11 cellular contexts compared by ENCODE assay signal in the genomic region with DNA sequence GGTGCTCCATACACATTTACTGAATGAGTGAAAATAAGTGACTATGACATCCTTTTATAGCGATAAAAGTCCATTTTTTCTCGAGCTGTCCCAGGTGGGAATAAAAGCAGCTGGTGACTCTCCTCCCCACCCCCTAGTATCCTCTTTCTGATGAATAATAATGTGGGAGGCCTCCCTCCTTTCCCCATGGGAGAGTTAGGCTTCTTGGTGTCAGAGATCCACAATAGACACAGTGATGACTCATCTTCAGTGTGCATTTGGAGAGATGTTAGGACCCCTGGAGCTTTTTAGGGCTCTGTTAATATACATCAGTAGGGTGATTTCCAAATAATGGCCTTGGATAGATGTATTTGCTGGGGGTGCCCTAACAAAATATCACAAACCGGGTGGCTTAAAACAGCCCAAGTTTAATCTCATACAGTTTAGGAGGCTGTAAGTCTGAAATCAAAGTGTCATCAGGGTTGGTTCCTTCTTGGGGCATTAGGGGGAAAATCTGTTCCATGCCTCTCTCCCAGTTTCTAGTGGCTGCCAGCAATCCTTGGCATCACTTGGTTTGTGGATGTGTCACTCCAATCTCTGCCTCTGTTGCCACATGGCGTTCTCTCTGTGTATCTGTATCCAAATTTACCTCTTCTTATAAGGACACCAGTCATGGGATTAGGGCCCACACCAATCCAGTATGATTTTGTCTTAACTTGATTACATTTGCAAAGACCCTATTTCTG. TPM values are rescaled to one million over a fixed set of nuclear protein-coding genes. Genes with fewer than 3 reads are reported as not detected.
DNase-seq lines count a peak whose midpoint lies in the region; ATAC-seq and TF ChIP-seq lines count a peak whose summit lies in the region.
"Had no signal": no experiment of that assay in that cellular context is flagged by ENCODE, and none has a peak within 500 bp of the region (broad histone marks: within the 10 kb centered on the region; RNA-seq: fewer than 3 reads in every experiment).

No MANE protein-coding gene starts in this region.

- no peaks in the 10 kb centered on the region for H3K27me3 Mint-ChIP-seq in MCF 10A (ENCODE audit: insufficient read depth, unreplicated experiment)

- peak overlapping the region; percentile 29 for H3K27ac Mint-ChIP-seq in MCF 10A (ENCODE audit: low read depth, unreplicated experiment)
- H3K27ac Mint-ChIP-seq: activated CD4-positive, alpha-beta T cell treated with anti-CD3 and anti-CD28 coated beads, Interleukin-2, amount 10 ng/mL, durations not matched to agents 7 days and 5 days had no signal

- H3K27me3 ChIP-seq in breast epithelium (no peaks in the 10 kb centered on the region), smooth muscle cell (ENCODE audit: low read depth) (no peaks in the 10 kb centered on the region)

- no peaks in the 10 kb centered on the region for H4K20me1 ChIP-seq in smooth muscle cell (ENCODE audit: low read depth)

- no peak for ATAC-seq in GM19463 (IDR thresholded peaks at IDR 0.05; ENCODE audit: unreplicated experiment)

- H3K4me3 ChIP-seq in breast epithelium (no peak overlapping the region), smooth muscle cell (no peak overlapping the region)

- H3K4me1 Mint-ChIP-seq in MCF 10A (ENCODE audit: insufficient read depth, unreplicated experiment) = peaks cover 21% of the 10 kb centered on the region

- H3K9me3 Mint-ChIP-seq in MCF 10A (ENCODE audit: unreplicated experiment) = no peaks in the 10 kb centered on the region
- H3K9me3 Mint-ChIP-seq: activated CD4-positive, alpha-beta T cell treated with anti-CD3 and anti-CD28 coated beads, Interleukin-2, amount 10 ng/mL, durations not matched to agents 7 days and 5 days had no signal

- H2AFZ ChIP-seq in smooth muscle cell (ENCODE audit: low read depth) = no peak overlapping the region

- H3F3A ChIP-seq in smooth muscle cell (ENCODE audit: low read depth) = peaks cover 35% of the 10 kb centered on the region

- intact Hi-C loops in MCF 10A (cut with micrococcal nuclease) = no loop called here
- intact Hi-C loops in breast epithelium (cut with DNase I; ENCODE audit: low total_unique reads) = no loop called here

- no peaks in the 10 kb centered on the region for H3K79me2 ChIP-seq in smooth muscle cell (ENCODE audit: low read depth)

- H3K27ac ChIP-seq in breast epithelium (peak overlapping the region in 1 of 2 donors; percentile 72), smooth muscle cell (ENCODE audit: low read depth) (peak overlapping the region; percentile 77)

- no peak overlapping the region for H3K9ac ChIP-seq in smooth muscle cell (ENCODE audit: low read depth)

- POLR2A ChIA-PET in MCF 10A (lab: Yijun Ruan, JAX) = no interaction called here

- peaks cover 6% of the 10 kb centered on the region for H3K36me3 Mint-ChIP-seq in MCF 10A (ENCODE audit: insufficient read depth, unreplicated experiment)

- CTCF ChIA-PET in MCF 10A (lab: Yijun Ruan, JAX) = interaction anchor here (4.1 kb wide), 1 partner anchor 36 kb away, joined by 16 read pairs; no protein-coding TSS in a partner anchor

- no peak for TF ChIP-seq POLR2A in breast epithelium (IDR thresholded peaks at IDR 0.05)

- TF ChIP-seq CTCF in MCF 10A (IDR thresholded peaks at IDR 0.05; ENCODE audit: unreplicated experiment) (no peak), breast epithelium (IDR thresholded peaks at IDR 0.05) (no peak), smooth muscle cell (IDR thresholded peaks at IDR 0.05; ENCODE audit: borderline replicate concordance, insufficient read depth, poor library complexity, severe bottlenecking) (no peak)

- no peaks in the 10 kb centered on the region for H3K4me1 ChIP-seq in breast epithelium
- H3K4me1 ChIP-seq in smooth muscle cell (ENCODE audit: low read depth) = peaks cover 4% of the 10 kb centered on the region

- H3K4me2 ChIP-seq in smooth muscle cell = peak overlapping the region; percentile 69

- DNase-seq in MCF 10A (ENCODE audit: unreplicated experiment) = peak; percentile 87
- no peak for DNase-seq in breast epithelium (ENCODE audit: low spot score in 2 of 2)
- peak; percentile 92 for DNase-seq in RKO (ENCODE audit: low spot score)
- DNase-seq in fibroblast of peridontal ligament (ENCODE audit: extremely low read depth) = peak; percentile 60
- no peak for DNase-seq in smooth muscle cell (lab: John Stamatoyannopoulos, UW; ENCODE audit: unreplicated experiment)
- no peak for DNase-seq in nucleus accumbens (lab: John Stamatoyannopoulos, UW)
- DNase-seq in activated CD4-positive, alpha-beta T cell treated with anti-CD3 and anti-CD28 coated beads, Interleukin-2, amount 50 U/mL, for 1 hour = no peak
- DNase-seq: activated CD4-positive, alpha-beta T cell treated with anti-CD3 and anti-CD28 coated beads, Interleukin-2, amount 10 ng/mL, durations not matched to agents 7 days and 5 days; activated naive CD4-positive, alpha-beta T cell; AML-193 had no signal

- no TSS peak for BruUV-seq in MCF 10A (replicated peaks; lab: Mats Ljungman, UMichigan)

- 75% methylated on average over 4 of the region's 4 CpGs for WGBS in smooth muscle cell (ENCODE audit: low lambda C conversion rate)

- no peaks in the 10 kb centered on the region for H3K9me3 ChIP-seq in breast epithelium
- H3K9me3 ChIP-seq in smooth muscle cell (replicated peaks; ENCODE audit: low read depth) = no peaks in the 10 kb centered on the region

- H3K36me3 ChIP-seq in breast epithelium = no peaks in the 10 kb centered on the region
- H3K36me3 ChIP-seq in smooth muscle cell (ENCODE audit: low read depth) = no peaks in the 10 kb centered on the region

- no peak overlapping the region for H3K4me3 Mint-ChIP-seq in MCF 10A (ENCODE audit: unreplicated experiment)
- H3K4me3 Mint-ChIP-seq: activated CD4-positive, alpha-beta T cell treated with anti-CD3 and anti-CD28 coated beads, Interleukin-2, amount 10 ng/mL, durations not matched to agents 7 days and 5 days had no signal

RNA-seq across cellular contexts. Expression of a gene that starts 4.4 kb away (rescaled TPM):
- total RNA-seq in MCF 10A (2022) (117 and 137 TPM in 2 replicates), breast epithelium (100 to 1,000 TPM; 103 to 214 (median 134) TPM), smooth muscle cell (42.4 and 54.9 TPM in 2 replicates)
- polyA plus RNA-seq in smooth muscle cell = 90.9 and 109 TPM in 2 replicates

RNA-seq across cellular contexts. Expression of a gene that starts 37.2 kb away (rescaled TPM):
- total RNA-seq in MCF 10A (2022) (5.1 and 8.2 TPM in 2 replicates), breast epithelium (1 to 10 TPM; 4.2 to 7.9 (median 7.5) TPM), smooth muscle cell (3.8 and 9.0 TPM in 2 replicates)
- 0.84 and 2.3 TPM in 2 replicates for polyA plus RNA-seq in smooth muscle cell

Comparison
In these comparisons a context has a peak if more than half of its experiments do, and no peak if none do; other contexts are left out.
1. DNase-seq: peak in MCF 10A (single experiment), RKO (single experiment) and fibroblast of peridontal ligament (single experiment); none in breast epithelium (0 of 2), smooth muscle cell (single experiment), nucleus accumbens (0 of 56) and activated CD4-positive, alpha-beta T cell treated with anti-CD3 and anti-CD28 coated beads, Interleukin-2, amount 50 U/mL, for 1 hour (single experiment).